ENCODE assay signal across 8 cellular contexts in the genomic region with DNA sequence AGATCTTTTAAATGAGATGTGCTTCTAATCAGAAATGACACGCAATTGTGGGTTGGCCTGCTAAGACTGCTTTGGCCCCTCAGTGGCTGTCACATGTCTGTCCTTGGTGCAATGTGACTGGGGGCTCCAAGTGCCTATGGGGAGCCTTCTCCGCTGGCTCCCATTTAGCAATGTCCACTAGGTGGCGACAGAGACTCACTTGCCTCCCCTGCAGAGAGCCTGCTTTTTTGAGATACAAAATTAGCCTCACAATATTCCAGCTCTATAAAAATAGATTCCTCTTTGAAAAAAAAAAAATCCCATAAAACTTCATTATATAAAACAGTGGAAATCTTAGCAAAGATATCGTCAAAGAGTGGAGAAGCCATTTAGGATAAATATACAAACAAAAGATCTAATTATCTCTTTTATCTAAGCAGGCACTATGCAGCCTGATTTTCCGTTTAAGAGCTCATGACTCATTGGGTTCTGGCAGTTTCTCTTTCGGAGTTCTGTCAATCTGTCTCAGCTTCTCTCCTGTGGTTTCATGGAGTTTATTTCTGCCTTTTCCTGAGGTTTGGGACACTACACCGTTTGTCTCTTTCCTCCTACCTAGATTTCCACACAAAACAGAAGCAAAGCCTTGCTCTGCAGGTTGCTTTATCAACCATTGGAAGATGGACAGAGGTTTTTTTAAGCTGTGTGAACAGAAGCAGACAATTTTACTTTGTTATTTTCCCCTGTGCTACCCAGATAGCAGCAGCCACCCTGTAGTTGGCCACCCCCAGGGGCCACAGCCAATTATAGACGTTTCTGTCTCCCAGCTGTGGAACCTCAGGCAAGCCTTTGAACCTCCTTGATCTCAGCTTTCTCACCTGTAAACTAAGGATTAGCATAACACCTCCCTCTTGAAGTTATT.
A peak's percentile ranks its signal among the peaks of the same experiment; 100 is the strongest.
DNase-seq lines count a peak whose midpoint lies in the region; ATAC-seq and TF ChIP-seq lines count a peak whose summit lies in the region.

No MANE protein-coding gene starts in this region.

- intact Hi-C loops in cardiac septum (cut with DNase I): loop anchor here (1.0 kb wide), 1 partner anchor 29 kb away; no protein-coding TSS in a partner anchor

- no peaks in the 10 kb centered on the region for H3K9me3 Mint-ChIP-seq in CD4-positive, CD25-positive, alpha-beta regulatory T cell
- H3K9me3 Mint-ChIP-seq in activated naive CD8-positive, alpha-beta T cell treated with anti-CD3 and anti-CD28 coated beads, Interleukin-2, amount 50 U/mL, for 24 hours: no peaks in the 10 kb centered on the region
- H3K9me3 Mint-ChIP-seq in progenitor cell of endocrine pancreas (ENCODE audit: low read depth): no peaks in the 10 kb centered on the region

- H3K4me3 ChIP-seq in CD4-positive, CD25-positive, alpha-beta regulatory T cell (ENCODE audit: low read depth, low read length): no peak overlapping the region

- peak; percentile 53 to 55 for ATAC-seq in CD4-positive, CD25-positive, alpha-beta regulatory T cell (ENCODE audit: low read depth in 2 of 2)
- peak; percentile 99 for ATAC-seq in SK-N-SH treated with all-trans-retinoic acid at 6 μM for 48 hours
- peak; percentile 84 for ATAC-seq in activated naive CD8-positive, alpha-beta T cell treated with anti-CD3 and anti-CD28 coated beads, Interleukin-2, amount 50 U/mL, for 24 hours

- H3K4me1 Mint-ChIP-seq in CD4-positive, CD25-positive, alpha-beta regulatory T cell: no peaks in the 10 kb centered on the region
- peaks cover 7% of the 10 kb centered on the region for H3K4me1 Mint-ChIP-seq in activated naive CD8-positive, alpha-beta T cell treated with anti-CD3 and anti-CD28 coated beads, Interleukin-2, amount 50 U/mL, for 24 hours
- peaks cover 2% of the 10 kb centered on the region for H3K4me1 Mint-ChIP-seq in progenitor cell of endocrine pancreas (ENCODE audit: low read depth)

- H3K27ac Mint-ChIP-seq in CD4-positive, CD25-positive, alpha-beta regulatory T cell: no peak overlapping the region
- H3K27ac Mint-ChIP-seq in activated naive CD8-positive, alpha-beta T cell treated with anti-CD3 and anti-CD28 coated beads, Interleukin-2, amount 50 U/mL, for 24 hours: no peak overlapping the region
- H3K27ac Mint-ChIP-seq in progenitor cell of endocrine pancreas: no peak overlapping the region

- no peak overlapping the region for H3K4me3 Mint-ChIP-seq in CD4-positive, CD25-positive, alpha-beta regulatory T cell
- H3K4me3 Mint-ChIP-seq in activated naive CD8-positive, alpha-beta T cell treated with anti-CD3 and anti-CD28 coated beads, Interleukin-2, amount 50 U/mL, for 24 hours: no peak overlapping the region
- H3K4me3 Mint-ChIP-seq in progenitor cell of endocrine pancreas (ENCODE audit: low read depth): no peak overlapping the region

- peaks cover under 1% of the 10 kb centered on the region for H3K27me3 ChIP-seq in CD4-positive, CD25-positive, alpha-beta regulatory T cell (ENCODE audit: control insufficient read depth, insufficient read depth, low read length)

- no peaks in the 10 kb centered on the region for H3K36me3 Mint-ChIP-seq in CD4-positive, CD25-positive, alpha-beta regulatory T cell
- H3K36me3 Mint-ChIP-seq in activated naive CD8-positive, alpha-beta T cell treated with anti-CD3 and anti-CD28 coated beads, Interleukin-2, amount 50 U/mL, for 24 hours (ENCODE audit: low read depth): no peaks in the 10 kb centered on the region
- no peaks in the 10 kb centered on the region for H3K36me3 Mint-ChIP-seq in progenitor cell of endocrine pancreas (ENCODE audit: insufficient read depth)

- no peaks in the 10 kb centered on the region for H3K36me3 ChIP-seq in CD4-positive, CD25-positive, alpha-beta regulatory T cell (ENCODE audit: control insufficient read depth, insufficient read depth, low read length)

- H3K4me1 ChIP-seq in CD4-positive, CD25-positive, alpha-beta regulatory T cell (ENCODE audit: control insufficient read depth, insufficient read depth, low read length, poor library complexity, severe bottlenecking): no peaks in the 10 kb centered on the region

- DNase-seq in CD4-positive, CD25-positive, alpha-beta regulatory T cell: peak; percentile 7 to 55 (median 18)
- DNase-seq in GM20000 (ENCODE audit: low spot score): peak; percentile 83
- peak; percentile 73 for DNase-seq in activated naive CD8-positive, alpha-beta T cell treated with anti-CD3 and anti-CD28 coated beads, Interleukin-2, amount 50 U/mL, for 24 hours
- peak; percentile 86 for DNase-seq in cardiac septum (ENCODE audit: low spot score)
- peak; percentile 62 for DNase-seq in progenitor cell of endocrine pancreas (ENCODE audit: low spot score, unreplicated experiment)
- peak; percentile 78 for DNase-seq in ureter (ENCODE audit: low spot score)

- H3K9me3 ChIP-seq in CD4-positive, CD25-positive, alpha-beta regulatory T cell (ENCODE audit: control insufficient read depth in 2 of 2, low read length in 2 of 2): no peaks in the 10 kb centered on the region

- TF ChIP-seq CTCF in GM20000 (IDR thresholded peaks at IDR 0.05; ENCODE audit: extremely low read depth, missing control alignments): peak; percentile 85
- TF ChIP-seq CTCF in LNCAP (IDR thresholded peaks at IDR 0.05): peak; percentile 97
- peak; percentile 98 for TF ChIP-seq CTCF in progenitor cell of endocrine pancreas (IDR thresholded peaks at IDR 0.05; ENCODE audit: unreplicated experiment)

- H3K27ac ChIP-seq in CD4-positive, CD25-positive, alpha-beta regulatory T cell (ENCODE audit: insufficient read depth, low read length, poor library complexity, severe bottlenecking): no peak overlapping the region

- H3K27me3 Mint-ChIP-seq in CD4-positive, CD25-positive, alpha-beta regulatory T cell: peaks cover 29% of the 10 kb centered on the region
- H3K27me3 Mint-ChIP-seq in activated naive CD8-positive, alpha-beta T cell treated with anti-CD3 and anti-CD28 coated beads, Interleukin-2, amount 50 U/mL, for 24 hours: peaks cover 26% of the 10 kb centered on the region
- H3K27me3 Mint-ChIP-seq in progenitor cell of endocrine pancreas: peaks cover 24% of the 10 kb centered on the region

TF ChIP-seq in SK-N-SH treated with all-trans-retinoic acid at 6 μM for 48 hours, 23 proteins besides CTCF, POLR2A, EP300 and RAD21:
- TF ChIP-seq SNAI2 (CRISPR knock-in tag; IDR thresholded peaks at IDR 0.05) (no peak), ISL1 (CRISPR knock-in tag; IDR thresholded peaks at IDR 0.05) (peak; percentile 38; the same call in 1 of the 2 replicates)

Comparison
In these comparisons a context has a peak if more than half of its experiments do, and no peak if none do; other contexts are left out.
1. DNase-seq: peak in every context shown above with its lines; median percentile 86 in cardiac septum; 83 in GM20000; 78 in ureter; 73 in activated naive CD8-positive, alpha-beta T cell treated with anti-CD3 and anti-CD28 coated beads, Interleukin-2, amount 50 U/mL, for 24 hours; 62 in progenitor cell of endocrine pancreas; 18 in CD4-positive, CD25-positive, alpha-beta regulatory T cell.